Comparison of ENCODE assay signal across 1 cellular context in genomic region chr17:33240397-33240796, GRCh38.
TF ChIP-seq lines count a peak whose summit lies in the region.

No MANE protein-coding gene starts in this region.

TF ChIP-seq in SK-N-SH, 30 proteins besides CTCF, POLR2A, EP300 and RAD21 (continued from another document):
- no peak for TF ChIP-seq USF2 (IDR thresholded peaks at IDR 0.05; ENCODE audit: borderline replicate concordance, low read depth, low read length)
- no peak for TF ChIP-seq RCOR1 (IDR thresholded peaks at IDR 0.05; ENCODE audit: low read length)
- TF ChIP-seq USF1 (IDR thresholded peaks at IDR 0.05; ENCODE audit: borderline replicate concordance, low read depth): no peak
- no peak for TF ChIP-seq IRF3 (IDR thresholded peaks at IDR 0.05; ENCODE audit: low read depth, low read length)
- no peak for TF ChIP-seq TEAD4 (IDR thresholded peaks at IDR 0.05; ENCODE audit: borderline replicate concordance, insufficient read depth)
- no peak for TF ChIP-seq YY1 (IDR thresholded peaks at IDR 0.05; ENCODE audit: low read depth)
- TF ChIP-seq NFIC (IDR thresholded peaks at IDR 0.05; ENCODE audit: borderline replicate concordance): no peak
- TF ChIP-seq MAX (IDR thresholded peaks at IDR 0.05; ENCODE audit: low read depth): no peak
- TF ChIP-seq JUND (IDR thresholded peaks at IDR 0.05): no peak
- no peak for TF ChIP-seq FOXM1 (IDR thresholded peaks at IDR 0.05; ENCODE audit: low read depth)
- no peak for TF ChIP-seq MXI1 (IDR thresholded peaks at IDR 0.05; ENCODE audit: low read depth, low read length)
- no peak for TF ChIP-seq SIN3A (IDR thresholded peaks at IDR 0.05; ENCODE audit: borderline replicate concordance, low read depth, low read length)
- no peak for TF ChIP-seq RXRA (IDR thresholded peaks at IDR 0.05; ENCODE audit: borderline replicate concordance, low read depth)
- TF ChIP-seq CHD2 (IDR thresholded peaks at IDR 0.05; ENCODE audit: low read length, partially characterized antibody): no peak
- TF ChIP-seq TAF1 (IDR thresholded peaks at IDR 0.05; ENCODE audit: borderline replicate concordance, low read depth, low read length): no peak
- no peak for TF ChIP-seq MEF2A (IDR thresholded peaks at IDR 0.05; ENCODE audit: borderline replicate concordance, low read depth)
- TF ChIP-seq TCF12 (IDR thresholded peaks at IDR 0.05): no peak
